2 cellular contexts compared by ENCODE assay signal in genomic region chr3:51799879-51800757, GRCh38.
A peak's percentile ranks its signal among the peaks of the same experiment; 100 is the strongest.
TF ChIP-seq lines count a peak whose summit lies in the region.

No MANE protein-coding gene starts in this region.

TF ChIP-seq in IMR-90, 13 proteins besides CTCF, POLR2A, EP300 and RAD21:
- TF ChIP-seq BHLHE40 (IDR thresholded peaks at IDR 0.05; ENCODE audit: low read depth, low read length) = no peak
- TF ChIP-seq FOS (IDR thresholded peaks at IDR 0.05; ENCODE audit: low read depth, low read length) = peak; percentile 13; the same call in 1 of the 2 replicates
- peak; percentile 26; the same call in 1 of the 2 replicates for TF ChIP-seq SMC3 (IDR thresholded peaks at IDR 0.05; ENCODE audit: low read depth, low read length)
- no peak for TF ChIP-seq NFE2L2 (IDR thresholded peaks at IDR 0.05; ENCODE audit: low read depth, low read length)
- TF ChIP-seq CEBPB (IDR thresholded peaks at IDR 0.05; ENCODE audit: low read depth, low read length) = no peak

TF ChIP-seq in endothelial cell of umbilical vein, 7 proteins besides CTCF, POLR2A, EP300 and RAD21:
- TF ChIP-seq FOS (IDR thresholded peaks at IDR 0.05; ENCODE audit: borderline replicate concordance, insufficient read depth, low read length) = peak; percentile 51
- TF ChIP-seq EZH2 (IDR thresholded peaks at IDR 0.05; ENCODE audit: borderline replicate concordance, low read depth, low read length, severe bottlenecking) = no peak
